Comparison of ENCODE assay signal across 14 cellular contexts in genomic region chr6:47681201-47681990, GRCh38. TPM values are rescaled to one million over a fixed set of nuclear protein-coding genes. Genes with fewer than 3 reads are reported as not detected.
DNase-seq lines count a peak whose midpoint lies in the region; ATAC-seq and TF ChIP-seq lines count a peak whose summit lies in the region.
"Had no signal": no experiment of that assay in that cellular context is flagged by ENCODE, and none has a peak within 500 bp of the region (broad histone marks: within the 10 kb centered on the region; RNA-seq: fewer than 3 reads in every experiment).

No MANE protein-coding gene starts in this region.

- ATAC-seq in esophagus mucosa, result peak; percentile 45
- ATAC-seq: GM12878, GM23338 had no signal

- no peak overlapping the region for H2AFZ ChIP-seq in OCI-LY7 (ENCODE audit: low read length)
- H2AFZ ChIP-seq: GM23338 had no signal

- H3K4me2 ChIP-seq in OCI-LY7 (ENCODE audit: low read length), result no peak overlapping the region
- H3K4me2 ChIP-seq: GM23338 had no signal

- H4K20me1 ChIP-seq in OCI-LY7 (ENCODE audit: insufficient read depth, low read length), result no peaks in the 10 kb centered on the region

- no peak overlapping the region for H3K27ac ChIP-seq in OCI-LY7 (ENCODE audit: low read depth, low read length, poor library complexity, severe bottlenecking)
- H3K27ac ChIP-seq: C4-2B had no signal

- intact Hi-C loops in OCI-LY7 (cut with micrococcal nuclease; ENCODE audit: unreplicated experiment), result no loop called here

- TF ChIP-seq CTCF in OCI-LY7 (conservative IDR thresholded peaks at IDR 0.05; ENCODE audit: low read length), result no peak

- no peaks in the 10 kb centered on the region for H3K36me3 ChIP-seq in OCI-LY7 (ENCODE audit: insufficient read depth, low read length)
- H3K36me3 ChIP-seq: BE2C had no signal

- CTCF ChIA-PET in OCI-LY7 (lab: Charles Lee; ENCODE audit: unreplicated experiment), result no interaction called here

- H3K4me1 ChIP-seq in OCI-LY7 (ENCODE audit: insufficient read depth, low read length, poor library complexity, severe bottlenecking), result no peaks in the 10 kb centered on the region
- H3K4me1 ChIP-seq: BE2C had no signal

- POLR2A ChIA-PET in OCI-LY7 (lab: Charles Lee), result interaction anchor here (0.6 kb wide), 1 partner anchor 597 kb away, joined by 4 read pairs; no protein-coding TSS in a partner anchor

- DNase-seq in DMS 273 (lab: John Stamatoyannopoulos, UW; ENCODE audit: unreplicated experiment) (peak; percentile 77), NCI-H446 treated with DMSO at 0.1 percent for 48 hours (lab: John Stamatoyannopoulos, UW) (peak; percentile 73), pons (ENCODE audit: low spot score) (peak; percentile 29), OCI-LY7 (ENCODE audit: low spot score) (no peak), activated T-cell treated with anti-CD3 and anti-CD28 coated beads for 4 hours (no peak)
- DNase-seq in activated CD4-positive, CD25-positive, alpha-beta regulatory T cell treated with anti-CD3 and anti-CD28 coated beads, Interleukin-2, amount 50 U/mL, for 72 hours, result no peak
- DNase-seq: BE2C; CD4-positive, alpha-beta memory T cell; H7; IMR-90 had no signal

- H3K79me2 ChIP-seq in OCI-LY7 (ENCODE audit: insufficient read depth, low read depth, low read length), result no peaks in the 10 kb centered on the region

- no TSS peak for BruUV-seq in OCI-LY7 (replicated peaks; lab: Mats Ljungman, UMichigan)

- no peak overlapping the region for H3K4me3 ChIP-seq in OCI-LY7 (ENCODE audit: low read depth, low read length, poor library complexity, severe bottlenecking)
- H3K4me3 ChIP-seq: GM12878, GM23338 had no signal

- H3K9me2 ChIP-seq in OCI-LY7 (ENCODE audit: insufficient read depth, low read length), result no peaks in the 10 kb centered on the region

- no peaks in the 10 kb centered on the region for H3K9me3 ChIP-seq in OCI-LY7 (ENCODE audit: low read length)
- H3K9me3 ChIP-seq: BE2C had no signal

RNA-seq across cellular contexts. Expression of gene ADGRF4, which starts 17.0 kb away (rescaled TPM):
- total RNA-seq in esophagus mucosa, result 13.6 TPM
- total RNA-seq in OCI-LY7 (2014; rRNA removed; shearing (Covaris generic)), result not detected in 2 replicates
- total RNA-seq in OCI-LY7 (2022), result not detected in 2 replicates
- total RNA-seq: CD4-positive, alpha-beta memory T cell; GM23338 had no signal

Comparison
In these comparisons a context has a peak if more than half of its experiments do, and no peak if none do; other contexts are left out.
1. DNase-seq: peak in DMS 273 (single experiment), NCI-H446 treated with DMSO at 0.1 percent for 48 hours (single experiment) and pons (single experiment); none in activated CD4-positive, CD25-positive, alpha-beta regulatory T cell treated with anti-CD3 and anti-CD28 coated beads, Interleukin-2, amount 50 U/mL, for 72 hours (single experiment), OCI-LY7 (single experiment) and activated T-cell treated with anti-CD3 and anti-CD28 coated beads for 4 hours (single experiment).
2. RNA of gene ADGRF4, which starts 17.0 kb away (total RNA-seq): 13.6 TPM in esophagus mucosa (single experiment); not detected in OCI-LY7; every median in the first group is over 10 times any median in the second.